In genomic region chr15:65092046-65092770, GRCh38 we compare ENCODE assay signal across 1 cellular context.
TF ChIP-seq lines count a peak whose summit lies in the region.

No MANE protein-coding gene starts in this region.

TF ChIP-seq in GM23338, 12 proteins besides CTCF, POLR2A, EP300 and RAD21:
- TF ChIP-seq ZNF331 (CRISPR knock-in tag; IDR thresholded peaks at IDR 0.05; ENCODE audit: low read depth) (no peak), CREB1 (CRISPR knock-in tag; IDR thresholded peaks at IDR 0.05; ENCODE audit: low read depth) (no peak), ZNF114 (CRISPR knock-in tag; IDR thresholded peaks at IDR 0.05) (no peak), EZH2phosphoT487 (IDR thresholded peaks at IDR 0.05; ENCODE audit: unreplicated experiment) (no peak), POLR2AphosphoS5 (IDR thresholded peaks at IDR 0.05; ENCODE audit: low read depth) (no peak), EZH2 (IDR thresholded peaks at IDR 0.05; ENCODE audit: low read depth, unreplicated experiment) (no peak), ETS1 (IDR thresholded peaks at IDR 0.05) (no peak), NANOG (IDR thresholded peaks at IDR 0.05; ENCODE audit: borderline replicate concordance) (no peak), STAT1 (IDR thresholded peaks at IDR 0.05; ENCODE audit: unreplicated experiment) (no peak), JUNB (IDR thresholded peaks at IDR 0.05; ENCODE audit: unreplicated experiment) (no peak)
- TF ChIP-seq, protein P1, sequence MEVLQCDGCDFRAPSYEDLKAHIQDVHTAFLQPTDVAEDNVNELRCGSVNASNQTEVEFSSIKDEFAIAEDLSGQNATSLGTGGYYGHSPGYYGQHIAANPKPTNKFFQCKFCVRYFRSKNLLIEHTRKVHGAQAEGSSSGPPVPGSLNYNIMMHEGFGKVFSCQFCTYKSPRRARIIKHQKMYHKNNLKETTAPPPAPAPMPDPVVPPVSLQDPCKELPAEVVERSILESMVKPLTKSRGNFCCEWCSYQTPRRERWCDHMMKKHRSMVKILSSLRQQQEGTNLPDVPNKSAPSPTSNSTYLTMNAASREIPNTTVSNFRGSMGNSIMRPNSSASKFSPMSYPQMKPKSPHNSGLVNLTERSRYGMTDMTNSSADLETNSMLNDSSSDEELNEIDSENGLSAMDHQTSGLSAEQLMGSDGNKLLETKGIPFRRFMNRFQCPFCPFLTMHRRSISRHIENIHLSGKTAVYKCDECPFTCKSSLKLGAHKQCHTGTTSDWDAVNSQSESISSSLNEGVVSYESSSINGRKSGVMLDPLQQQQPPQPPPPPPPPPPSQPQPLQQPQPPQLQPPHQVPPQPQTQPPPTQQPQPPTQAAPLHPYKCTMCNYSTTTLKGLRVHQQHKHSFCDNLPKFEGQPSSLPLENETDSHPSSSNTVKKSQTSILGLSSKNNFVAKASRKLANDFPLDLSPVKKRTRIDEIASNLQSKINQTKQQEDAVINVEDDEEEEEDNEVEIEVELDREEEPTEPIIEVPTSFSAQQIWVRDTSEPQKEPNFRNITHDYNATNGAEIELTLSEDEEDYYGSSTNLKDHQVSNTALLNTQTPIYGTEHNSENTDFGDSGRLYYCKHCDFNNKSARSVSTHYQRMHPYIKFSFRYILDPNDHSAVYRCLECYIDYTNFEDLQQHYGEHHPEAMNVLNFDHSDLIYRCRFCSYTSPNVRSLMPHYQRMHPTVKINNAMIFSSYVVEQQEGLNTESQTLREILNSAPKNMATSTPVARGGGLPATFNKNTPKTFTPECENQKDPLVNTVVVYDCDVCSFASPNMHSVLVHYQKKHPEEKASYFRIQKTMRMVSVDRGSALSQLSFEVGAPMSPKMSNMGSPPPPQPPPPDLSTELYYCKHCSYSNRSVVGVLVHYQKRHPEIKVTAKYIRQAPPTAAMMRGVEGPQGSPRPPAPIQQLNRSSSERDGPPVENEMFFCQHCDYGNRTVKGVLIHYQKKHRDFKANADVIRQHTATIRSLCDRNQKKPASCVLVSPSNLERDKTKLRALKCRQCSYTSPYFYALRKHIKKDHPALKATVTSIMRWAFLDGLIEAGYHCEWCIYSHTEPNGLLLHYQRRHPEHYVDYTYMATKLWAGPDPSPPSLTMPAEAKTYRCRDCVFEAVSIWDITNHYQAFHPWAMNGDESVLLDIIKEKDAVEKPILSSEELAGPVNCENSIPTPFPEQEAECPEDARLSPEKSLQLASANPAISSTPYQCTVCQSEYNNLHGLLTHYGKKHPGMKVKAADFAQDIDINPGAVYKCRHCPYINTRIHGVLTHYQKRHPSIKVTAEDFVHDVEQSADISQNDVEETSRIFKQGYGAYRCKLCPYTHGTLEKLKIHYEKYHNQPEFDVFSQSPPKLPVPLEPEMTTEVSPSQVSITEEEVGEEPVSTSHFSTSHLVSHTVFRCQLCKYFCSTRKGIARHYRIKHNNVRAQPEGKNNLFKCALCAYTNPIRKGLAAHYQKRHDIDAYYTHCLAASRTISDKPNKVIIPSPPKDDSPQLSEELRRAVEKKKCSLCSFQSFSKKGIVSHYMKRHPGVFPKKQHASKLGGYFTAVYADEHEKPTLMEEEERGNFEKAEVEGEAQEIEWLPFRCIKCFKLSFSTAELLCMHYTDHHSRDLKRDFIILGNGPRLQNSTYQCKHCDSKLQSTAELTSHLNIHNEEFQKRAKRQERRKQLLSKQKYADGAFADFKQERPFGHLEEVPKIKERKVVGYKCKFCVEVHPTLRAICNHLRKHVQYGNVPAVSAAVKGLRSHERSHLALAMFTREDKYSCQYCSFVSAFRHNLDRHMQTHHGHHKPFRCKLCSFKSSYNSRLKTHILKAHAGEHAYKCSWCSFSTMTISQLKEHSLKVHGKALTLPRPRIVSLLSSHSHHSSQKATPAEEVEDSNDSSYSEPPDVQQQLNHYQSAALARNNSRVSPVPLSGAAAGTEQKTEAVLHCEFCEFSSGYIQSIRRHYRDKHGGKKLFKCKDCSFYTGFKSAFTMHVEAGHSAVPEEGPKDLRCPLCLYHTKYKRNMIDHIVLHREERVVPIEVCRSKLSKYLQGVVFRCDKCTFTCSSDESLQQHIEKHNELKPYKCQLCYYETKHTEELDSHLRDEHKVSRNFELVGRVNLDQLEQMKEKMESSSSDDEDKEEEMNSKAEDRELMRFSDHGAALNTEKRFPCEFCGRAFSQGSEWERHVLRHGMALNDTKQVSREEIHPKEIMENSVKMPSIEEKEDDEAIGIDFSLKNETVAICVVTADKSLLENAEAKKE (CRISPR knock-in tag; IDR thresholded peaks at IDR 0.05) = no peak
- TF ChIP-seq, protein P2, sequence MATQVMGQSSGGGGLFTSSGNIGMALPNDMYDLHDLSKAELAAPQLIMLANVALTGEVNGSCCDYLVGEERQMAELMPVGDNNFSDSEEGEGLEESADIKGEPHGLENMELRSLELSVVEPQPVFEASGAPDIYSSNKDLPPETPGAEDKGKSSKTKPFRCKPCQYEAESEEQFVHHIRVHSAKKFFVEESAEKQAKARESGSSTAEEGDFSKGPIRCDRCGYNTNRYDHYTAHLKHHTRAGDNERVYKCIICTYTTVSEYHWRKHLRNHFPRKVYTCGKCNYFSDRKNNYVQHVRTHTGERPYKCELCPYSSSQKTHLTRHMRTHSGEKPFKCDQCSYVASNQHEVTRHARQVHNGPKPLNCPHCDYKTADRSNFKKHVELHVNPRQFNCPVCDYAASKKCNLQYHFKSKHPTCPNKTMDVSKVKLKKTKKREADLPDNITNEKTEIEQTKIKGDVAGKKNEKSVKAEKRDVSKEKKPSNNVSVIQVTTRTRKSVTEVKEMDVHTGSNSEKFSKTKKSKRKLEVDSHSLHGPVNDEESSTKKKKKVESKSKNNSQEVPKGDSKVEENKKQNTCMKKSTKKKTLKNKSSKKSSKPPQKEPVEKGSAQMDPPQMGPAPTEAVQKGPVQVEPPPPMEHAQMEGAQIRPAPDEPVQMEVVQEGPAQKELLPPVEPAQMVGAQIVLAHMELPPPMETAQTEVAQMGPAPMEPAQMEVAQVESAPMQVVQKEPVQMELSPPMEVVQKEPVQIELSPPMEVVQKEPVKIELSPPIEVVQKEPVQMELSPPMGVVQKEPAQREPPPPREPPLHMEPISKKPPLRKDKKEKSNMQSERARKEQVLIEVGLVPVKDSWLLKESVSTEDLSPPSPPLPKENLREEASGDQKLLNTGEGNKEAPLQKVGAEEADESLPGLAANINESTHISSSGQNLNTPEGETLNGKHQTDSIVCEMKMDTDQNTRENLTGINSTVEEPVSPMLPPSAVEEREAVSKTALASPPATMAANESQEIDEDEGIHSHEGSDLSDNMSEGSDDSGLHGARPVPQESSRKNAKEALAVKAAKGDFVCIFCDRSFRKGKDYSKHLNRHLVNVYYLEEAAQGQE (IDR thresholded peaks at IDR 0.05; ENCODE audit: unreplicated experiment) = no peak
